ENCODE assay signal across 25 cellular contexts in genomic region chr6:83613378-83613777, GRCh38.
"Had no signal": no experiment of that assay in that cellular context is flagged by ENCODE, and none has a peak within 500 bp of the region (broad histone marks: within the 10 kb centered on the region; RNA-seq: fewer than 3 reads in every experiment).

No MANE protein-coding gene starts in this region.

- H3K4me3 ChIP-seq: colonic mucosa, esophagus muscularis mucosa, lower lobe of right lung, pancreas, right lobe of liver, suprapubic skin, transverse colon, upper lobe of right lung, uterus had no signal

- H3K9me3 ChIP-seq: colonic mucosa, esophagus muscularis mucosa, lower lobe of right lung, pancreas, right lobe of liver, suprapubic skin, transverse colon, upper lobe of right lung, uterus had no signal

- ATAC-seq: left colon; left ventricle myocardium superior; lower lobe of right lung; natural killer cell; pancreas; right lobe of liver; stimulated activated naive CD8-positive, alpha-beta T cell treated with anti-CD3 and anti-CD28 coated beads, Interleukin-15, amount 100 ng/mL, for 72 hours; upper lobe of right lung had no signal

- H3K36me3 ChIP-seq: colonic mucosa, esophagus muscularis mucosa, lower lobe of right lung, pancreas, right lobe of liver, suprapubic skin, transverse colon, upper lobe of right lung, uterus had no signal

- H3K27me3 ChIP-seq: colonic mucosa, esophagus muscularis mucosa, right lobe of liver, suprapubic skin, transverse colon, upper lobe of right lung, uterus had no signal

- H3K27ac ChIP-seq: colonic mucosa, esophagus muscularis mucosa, lower lobe of right lung, pancreas, right lobe of liver, suprapubic skin, transverse colon, upper lobe of right lung, uterus had no signal

- H3K4me1 ChIP-seq: colonic mucosa, esophagus muscularis mucosa, lower lobe of right lung, pancreas, right lobe of liver, suprapubic skin, transverse colon, upper lobe of right lung, uterus had no signal

- DNase-seq: colonic mucosa; effector memory CD4-positive, alpha-beta T cell; hypothalamus; immature natural killer cell; islet precursor cell; kidney glomerular epithelial cell; left colon; left ventricle myocardium superior; lower lobe of right lung; natural killer cell; occipital lobe; pancreas; right lobe of liver; small intestine; stimulated activated CD4-positive, alpha-beta T cell treated with anti-CD3 and anti-CD28 coated beads, Interleukin-12 subunit alpha, Interleukin-12 subunit beta, amount 100 ng/mL, for 4 hours; stimulated activated CD4-positive, alpha-beta T cell treated with anti-CD3 and anti-CD28 coated beads, Interleukin-1b, Interleukin-23, amount 100 ng/mL, for 48 hours; stimulated activated CD4-positive, alpha-beta T cell treated with anti-CD3 and anti-CD28 coated beads, Interleukin-4, amount 100 ng/mL, for 1 hour; stimulated activated CD8-positive, alpha-beta memory T cell treated with anti-CD3 and anti-CD28 coated beads, Interleukin-4, amount 100 ng/mL, for 48 hours; stimulated activated naive CD4-positive, alpha-beta T cell; stimulated activated naive CD8-positive, alpha-beta T cell treated with anti-CD3 and anti-CD28 coated beads, Interleukin-15, amount 100 ng/mL, for 72 hours; transverse colon; upper lobe of right lung; uterus had no signal
